Comparison of ENCODE assay signal across 13 cellular contexts in the genomic region with DNA sequence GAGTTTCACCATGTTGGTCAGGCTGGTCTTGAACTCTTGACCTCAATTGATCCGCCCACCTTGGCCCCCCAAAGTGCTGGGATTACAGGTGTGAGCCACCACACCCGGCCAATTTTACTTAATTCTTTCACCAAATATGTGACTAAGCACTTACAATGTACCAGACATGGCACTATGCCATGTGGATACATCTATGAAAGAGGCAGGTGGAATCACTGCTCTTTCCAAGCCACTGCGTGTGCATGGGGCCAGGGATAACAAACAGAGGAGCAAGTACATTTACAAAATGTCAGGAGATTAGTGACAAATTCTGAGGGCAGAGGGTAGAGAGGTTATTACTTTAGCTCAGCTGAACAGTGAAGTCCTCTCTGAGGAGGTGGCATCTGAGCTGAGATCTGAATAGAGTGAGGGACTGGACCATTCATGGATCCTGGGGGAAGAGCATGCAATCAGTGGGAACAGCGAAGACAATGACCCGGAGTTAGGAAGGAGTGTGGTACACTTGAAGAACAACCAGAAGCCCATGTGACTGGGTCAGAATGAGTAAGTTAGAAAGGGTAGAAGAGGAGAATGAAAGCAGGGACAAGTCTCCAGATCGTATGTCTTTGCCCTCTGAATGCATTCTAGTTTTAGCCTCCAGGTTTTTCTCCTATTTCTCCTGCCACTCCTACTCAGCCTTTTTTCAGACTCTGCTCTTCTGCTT. TPM values are rescaled to one million over a fixed set of nuclear protein-coding genes. Genes with fewer than 3 reads are reported as not detected.
DNase-seq lines count a peak whose midpoint lies in the region; ATAC-seq and TF ChIP-seq lines count a peak whose summit lies in the region.
"Had no signal": no experiment of that assay in that cellular context is flagged by ENCODE, and none has a peak within 500 bp of the region (broad histone marks: within the 10 kb centered on the region; RNA-seq: fewer than 3 reads in every experiment).

No MANE protein-coding gene starts in this region.

- no peak overlapping the region for H3K4me3 Mint-ChIP-seq in activated T-helper 2 cell treated with anti-CD3 and anti-CD28 coated beads, Interferon-gamma antibody, Interleukin-2, Interleukin-4, amounts not matched to agents 10 μg/mL and 5 μg/mL and 100 μg/mL, durations not matched to agents 14 hours and 24 hours and 36 hours (ENCODE audit: low read depth)
- H3K4me3 Mint-ChIP-seq in CD4-positive, alpha-beta T cell = no peak overlapping the region
- no peak overlapping the region for H3K4me3 Mint-ChIP-seq in nephron progenitor cell
- H3K4me3 Mint-ChIP-seq: HFFc6 had no signal

- TF ChIP-seq CTCF in HEK293 (tag by site-specific recombination; IDR thresholded peaks at IDR 0.05) (no peak), nephron progenitor cell (IDR thresholded peaks at IDR 0.05) (no peak)
- no peak for TF ChIP-seq CTCF in CD4-positive, alpha-beta T cell (IDR thresholded peaks at IDR 0.05)

- no peak overlapping the region for H3K27ac ChIP-seq in HEK293 (ENCODE audit: extremely low read depth, low read depth, low read length)
- H3K27ac ChIP-seq in CD4-positive, alpha-beta T cell (ENCODE audit: low read depth, low read length) = no peak overlapping the region
- H3K27ac ChIP-seq: HL-60 had no signal

- ATAC-seq in CD4-positive, alpha-beta T cell (ENCODE audit: poor library complexity) = no peak

- H3K27me3 Mint-ChIP-seq in activated T-helper 2 cell treated with anti-CD3 and anti-CD28 coated beads, Interferon-gamma antibody, Interleukin-2, Interleukin-4, amounts not matched to agents 10 μg/mL and 5 μg/mL and 100 μg/mL, durations not matched to agents 14 hours and 24 hours and 36 hours (ENCODE audit: low read depth) = no peaks in the 10 kb centered on the region
- H3K27me3 Mint-ChIP-seq in CD4-positive, alpha-beta T cell = no peaks in the 10 kb centered on the region
- H3K27me3 Mint-ChIP-seq in nephron progenitor cell (ENCODE audit: low read depth, poor library complexity) = no peaks in the 10 kb centered on the region

- intact Hi-C loops in activated T-helper 2 cell treated with anti-CD3 and anti-CD28 coated beads, Interferon-gamma antibody, Interleukin-2, Interleukin-4, amounts not matched to agents 10 μg/mL and 5 μg/mL and 100 μg/mL, durations not matched to agents 14 hours and 24 hours and 36 hours (cut with micrococcal nuclease) = no loop called here
- intact Hi-C loops in CD4-positive, alpha-beta T cell (cut with DNase I, micrococcal nuclease) = no loop called here

- H3K9me3 ChIP-seq in HEK293 (ENCODE audit: control insufficient read depth, insufficient read depth, low read depth, low read length) = no peaks in the 10 kb centered on the region
- H3K9me3 ChIP-seq in CD4-positive, alpha-beta T cell (ENCODE audit: control insufficient read depth, low read length) = no peaks in the 10 kb centered on the region

- H3K27me3 ChIP-seq in CD4-positive, alpha-beta T cell (ENCODE audit: control insufficient read depth, insufficient read depth, low read length) = no peaks in the 10 kb centered on the region

- H3K9me3 Mint-ChIP-seq in activated T-helper 2 cell treated with anti-CD3 and anti-CD28 coated beads, Interferon-gamma antibody, Interleukin-2, Interleukin-4, amounts not matched to agents 10 μg/mL and 5 μg/mL and 100 μg/mL, durations not matched to agents 14 hours and 24 hours and 36 hours = no peaks in the 10 kb centered on the region
- no peaks in the 10 kb centered on the region for H3K9me3 Mint-ChIP-seq in CD4-positive, alpha-beta T cell
- no peaks in the 10 kb centered on the region for H3K9me3 Mint-ChIP-seq in nephron progenitor cell
- H3K9me3 Mint-ChIP-seq: HFFc6 had no signal

- CTCF ChIA-PET in HEK293 (lab: Yijun Ruan, JAX) = interaction anchor here (2.1 kb wide), 1 partner anchor 16 kb away, joined by 4 read pairs; no protein-coding TSS in a partner anchor
- CTCF ChIA-PET in CD4-positive, alpha-beta T cell (lab: Charles Lee) = no interaction called here

- DNase-seq in NCI-H2196 (lab: John Stamatoyannopoulos, UW; ENCODE audit: unreplicated experiment) = peak; percentile 11
- DNase-seq in NCI-H2196 treated with DMSO at 0.1 percent for 48 hours (lab: John Stamatoyannopoulos, UW; ENCODE audit: unreplicated experiment) = no peak
- DNase-seq in COR-L47 (lab: John Stamatoyannopoulos, UW) = peak; percentile 6
- DNase-seq in activated T-helper 2 cell treated with anti-CD3 and anti-CD28 coated beads, Interferon-gamma antibody, Interleukin-2, Interleukin-4, amounts not matched to agents 10 μg/mL and 5 μg/mL and 100 μg/mL, durations not matched to agents 14 hours and 24 hours and 36 hours (ENCODE audit: low spot score) = no peak
- no peak for DNase-seq in CD4-positive, alpha-beta T cell
- no peak for DNase-seq in NCI-H1105 (lab: John Stamatoyannopoulos, UW)
- no peak for DNase-seq in nephron progenitor cell
- DNase-seq: HFFc6, NCI-H146, NCI-H510A, SIG-M5 had no signal

- POLR2A ChIA-PET in HEK293 (lab: Yijun Ruan, JAX) = no interaction called here
- POLR2A ChIA-PET in CD4-positive, alpha-beta T cell (lab: Charles Lee) = no interaction called here

- peaks cover 43% of the 10 kb centered on the region for H3K4me1 Mint-ChIP-seq in activated T-helper 2 cell treated with anti-CD3 and anti-CD28 coated beads, Interferon-gamma antibody, Interleukin-2, Interleukin-4, amounts not matched to agents 10 μg/mL and 5 μg/mL and 100 μg/mL, durations not matched to agents 14 hours and 24 hours and 36 hours (ENCODE audit: low read depth)
- no peaks in the 10 kb centered on the region for H3K4me1 Mint-ChIP-seq in CD4-positive, alpha-beta T cell (ENCODE audit: low read depth)
- H3K4me1 Mint-ChIP-seq in nephron progenitor cell = peaks cover 5% of the 10 kb centered on the region

- H3K4me1 ChIP-seq in HEK293 (ENCODE audit: control insufficient read depth, insufficient read depth, low read length) = no peaks in the 10 kb centered on the region

- peaks cover 15% of the 10 kb centered on the region for H3K36me3 Mint-ChIP-seq in activated T-helper 2 cell treated with anti-CD3 and anti-CD28 coated beads, Interferon-gamma antibody, Interleukin-2, Interleukin-4, amounts not matched to agents 10 μg/mL and 5 μg/mL and 100 μg/mL, durations not matched to agents 14 hours and 24 hours and 36 hours (ENCODE audit: low read depth)
- no peaks in the 10 kb centered on the region for H3K36me3 Mint-ChIP-seq in CD4-positive, alpha-beta T cell (ENCODE audit: low read depth)
- H3K36me3 Mint-ChIP-seq in nephron progenitor cell (ENCODE audit: low read depth) = no peaks in the 10 kb centered on the region

- peak overlapping the region; percentile 75 for H3K27ac Mint-ChIP-seq in activated T-helper 2 cell treated with anti-CD3 and anti-CD28 coated beads, Interferon-gamma antibody, Interleukin-2, Interleukin-4, amounts not matched to agents 10 μg/mL and 5 μg/mL and 100 μg/mL, durations not matched to agents 14 hours and 24 hours and 36 hours
- H3K27ac Mint-ChIP-seq in CD4-positive, alpha-beta T cell = no peak overlapping the region
- H3K27ac Mint-ChIP-seq in nephron progenitor cell = no peak overlapping the region
- H3K27ac Mint-ChIP-seq: HFFc6 had no signal

- no peak overlapping the region for H3K4me3 ChIP-seq in HEK293 (ENCODE audit: low read depth, low read length)

- H3K36me3 ChIP-seq in HEK293 (ENCODE audit: control insufficient read depth in 2 of 2, insufficient read depth in 1 of 2, low read length in 2 of 2) = no peaks in the 10 kb centered on the region

TF ChIP-seq in HEK293, 187 proteins besides CTCF, POLR2A, EP300 and RAD21 (continues in another document):
- TF ChIP-seq ZNF223 (tag by site-specific recombination; IDR thresholded peaks at IDR 0.05) (no peak), KLF9 (tag by site-specific recombination; IDR thresholded peaks at IDR 0.05; ENCODE audit: low read depth) (no peak), ZSCAN16 (tag by site-specific recombination; IDR thresholded peaks at IDR 0.05) (no peak), ZNF121 (tag by site-specific recombination; IDR thresholded peaks at IDR 0.05) (no peak)
- TF ChIP-seq, protein P1, sequence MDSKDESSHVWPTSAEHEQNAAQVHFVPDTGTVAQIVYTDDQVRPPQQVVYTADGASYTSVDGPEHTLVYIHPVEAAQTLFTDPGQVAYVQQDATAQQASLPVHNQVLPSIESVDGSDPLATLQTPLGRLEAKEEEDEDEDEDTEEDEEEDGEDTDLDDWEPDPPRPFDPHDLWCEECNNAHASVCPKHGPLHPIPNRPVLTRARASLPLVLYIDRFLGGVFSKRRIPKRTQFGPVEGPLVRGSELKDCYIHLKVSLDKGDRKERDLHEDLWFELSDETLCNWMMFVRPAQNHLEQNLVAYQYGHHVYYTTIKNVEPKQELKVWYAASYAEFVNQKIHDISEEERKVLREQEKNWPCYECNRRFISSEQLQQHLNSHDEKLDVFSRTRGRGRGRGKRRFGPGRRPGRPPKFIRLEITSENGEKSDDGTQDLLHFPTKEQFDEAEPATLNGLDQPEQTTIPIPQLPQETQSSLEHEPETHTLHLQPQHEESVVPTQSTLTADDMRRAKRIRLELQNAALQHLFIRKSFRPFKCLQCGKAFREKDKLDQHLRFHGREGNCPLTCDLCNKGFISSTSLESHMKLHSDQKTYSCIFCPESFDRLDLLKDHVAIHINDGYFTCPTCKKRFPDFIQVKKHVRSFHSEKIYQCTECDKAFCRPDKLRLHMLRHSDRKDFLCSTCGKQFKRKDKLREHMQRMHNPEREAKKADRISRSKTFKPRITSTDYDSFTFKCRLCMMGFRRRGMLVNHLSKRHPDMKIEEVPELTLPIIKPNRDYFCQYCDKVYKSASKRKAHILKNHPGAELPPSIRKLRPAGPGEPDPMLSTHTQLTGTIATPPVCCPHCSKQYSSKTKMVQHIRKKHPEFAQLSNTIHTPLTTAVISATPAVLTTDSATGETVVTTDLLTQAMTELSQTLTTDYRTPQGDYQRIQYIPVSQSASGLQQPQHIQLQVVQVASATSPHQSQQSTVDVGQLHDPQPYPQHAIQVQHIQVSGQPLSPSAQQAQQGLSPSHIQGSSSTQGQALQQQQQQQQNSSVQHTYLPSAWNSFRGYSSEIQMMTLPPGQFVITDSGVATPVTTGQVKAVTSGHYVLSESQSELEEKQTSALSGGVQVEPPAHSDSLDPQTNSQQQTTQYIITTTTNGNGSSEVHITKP (tag by site-specific recombination; IDR thresholded peaks at IDR 0.05) = peak; percentile 38; the same call in 1 of the 2 replicates

RNA-seq across cellular contexts. Expression of a gene that starts 38.3 kb away (rescaled TPM):
- total RNA-seq in activated T-helper 2 cell treated with anti-CD3 and anti-CD28 coated beads, Interferon-gamma antibody, Interleukin-2, Interleukin-4, amounts not matched to agents 10 μg/mL and 5 μg/mL and 100 μg/mL, durations not matched to agents 14 hours and 24 hours and 36 hours = 159 and 166 TPM in 2 replicates
- total RNA-seq in CD4-positive, alpha-beta T cell = 10 to 100 TPM; 16.1 to 21.8 TPM

Comparison
In these comparisons a context has a peak if more than half of its experiments do, and no peak if none do; other contexts are left out.
1. DNase-seq: peak in NCI-H2196 (single experiment) and COR-L47 (single experiment); none in NCI-H2196 treated with DMSO at 0.1 percent for 48 hours (single experiment), activated T-helper 2 cell treated with anti-CD3 and anti-CD28 coated beads, Interferon-gamma antibody, Interleukin-2, Interleukin-4, amounts not matched to agents 10 μg/mL and 5 μg/mL and 100 μg/mL, durations not matched to agents 14 hours and 24 hours and 36 hours (single experiment), CD4-positive, alpha-beta T cell (0 of 10), NCI-H1105 (single experiment) and nephron progenitor cell (single experiment).